8 cellular contexts compared by ENCODE assay signal in genomic region chr18:31206787-31207381, GRCh38. TPM values are rescaled to one million over a fixed set of nuclear protein-coding genes. Genes with fewer than 3 reads are reported as not detected.
A peak's percentile ranks its signal among the peaks of the same experiment; 100 is the strongest.
DNase-seq lines count a peak whose midpoint lies in the region; ATAC-seq and TF ChIP-seq lines count a peak whose summit lies in the region.

No MANE protein-coding gene starts in this region.

- H3K36me3 ChIP-seq in A673 (ENCODE audit: insufficient read depth, low read length, poor library complexity, severe bottlenecking): no peaks in the 10 kb centered on the region

- CTCF ChIA-PET in A673 (lab: Charles Lee): no interaction called here

- POLR2A ChIA-PET in A673 (lab: Charles Lee; ENCODE audit: low non-redundant PET): no interaction called here

- intact Hi-C loops in A673 (cut with micrococcal nuclease; ENCODE audit: unreplicated experiment): no loop called here
- intact Hi-C loops in posterior vena cava (cut with DNase I): no loop called here

- DNase-seq in A673 (ENCODE audit: low spot score) (peak; percentile 9), NOMO-1 treated with dmso at 0.1 percent for 144 hours (lab: John Stamatoyannopoulos, UW; ENCODE audit: unreplicated experiment) (peak; percentile 95), posterior vena cava (ENCODE audit: low spot score) (peak; percentile 80), middle frontal gyrus (ENCODE audit: extremely low spot score, low spot score) (no peak), NCI-H1694 treated with DMSO at 0.1 percent for 48 hours (lab: John Stamatoyannopoulos, UW) (no peak)

- peak; percentile 92 for ATAC-seq in GM19043 (IDR thresholded peaks at IDR 0.05; ENCODE audit: low read depth, unreplicated experiment)
- ATAC-seq in HG03097 (IDR thresholded peaks at IDR 0.05; ENCODE audit: low FRiP score, unreplicated experiment): peak; percentile 99
- ATAC-seq in esophagus mucosa: peak; percentile 94

- no peaks in the 10 kb centered on the region for H3K4me1 ChIP-seq in A673 (ENCODE audit: insufficient read depth, low read length, poor library complexity, severe bottlenecking)

- no peaks in the 10 kb centered on the region for H3K9me3 ChIP-seq in A673 (ENCODE audit: low read depth, low read length, poor library complexity, severe bottlenecking)

- no TSS peak for BruUV-seq in A673 (replicated peaks; lab: Mats Ljungman, UMichigan)

- H3K4me3 ChIP-seq in A673 (ENCODE audit: low read depth, low read length, poor library complexity, severe bottlenecking): no peak overlapping the region

- no peak overlapping the region for H3K27ac ChIP-seq in A673 (ENCODE audit: low read depth, low read length, poor library complexity, severe bottlenecking)

- TF ChIP-seq CTCF in A673 (conservative IDR thresholded peaks at IDR 0.05; ENCODE audit: low read depth, low read length): no peak

- H3K27me3 ChIP-seq in A673 (replicated peaks; ENCODE audit: insufficient read depth, low read depth, low read length, poor library complexity): no peaks in the 10 kb centered on the region

RNA-seq across cellular contexts. Expression of gene DSC1, which starts 44.2 kb away (rescaled TPM):
- total RNA-seq in A673 (2021): not detected in 2 replicates
- total RNA-seq in esophagus mucosa: 0.52 TPM
- total RNA-seq in posterior vena cava: not detected

Comparison
In these comparisons a context has a peak if more than half of its experiments do, and no peak if none do; other contexts are left out.
1. DNase-seq: peak in A673 (single experiment), NOMO-1 treated with dmso at 0.1 percent for 144 hours (single experiment) and posterior vena cava (single experiment); none in middle frontal gyrus (single experiment) and NCI-H1694 treated with DMSO at 0.1 percent for 48 hours (single experiment).
2. Peak in every context shown above with its lines, with median percentiles within 50 percentile points of each other: ATAC-seq.